In genomic region chr9:132651259-132651658, GRCh38 we compare ENCODE assay signal across 9 cellular contexts. TPM values are rescaled to one million over a fixed set of nuclear protein-coding genes. Genes with fewer than 3 reads are reported as not detected.
DNase-seq lines count a peak whose midpoint lies in the region; ATAC-seq and TF ChIP-seq lines count a peak whose summit lies in the region.
"Had no signal": no experiment of that assay in that cellular context is flagged by ENCODE, and none has a peak within 500 bp of the region (broad histone marks: within the 10 kb centered on the region; RNA-seq: fewer than 3 reads in every experiment).

No MANE protein-coding gene starts in this region.

- no peak overlapping the region for H3K9ac ChIP-seq in SK-N-SH

- H4K20me1 ChIP-seq in GM23338 (replicated peaks; ENCODE audit: insufficient read depth): peaks cover 8% of the 10 kb centered on the region
- no peaks in the 10 kb centered on the region for H4K20me1 ChIP-seq in SK-N-SH (ENCODE audit: insufficient read depth)
- no peaks in the 10 kb centered on the region for H4K20me1 ChIP-seq in hepatocyte (ENCODE audit: insufficient read depth, poor library complexity, severe bottlenecking)

- H3K4me1 ChIP-seq in GM23338 (ENCODE audit: insufficient read depth) (no peaks in the 10 kb centered on the region), SK-N-SH (ENCODE audit: control insufficient read depth in 1 of 2, insufficient read depth in 2 of 2, low read depth in 1 of 2, low read length in 1 of 2) (peaks cover 0 to 7% of the 10 kb centered on the region in 2 experiments; a peak in 3 of 4 replicates), hepatocyte (ENCODE audit: insufficient read depth) (no peaks in the 10 kb centered on the region)

- H3K9me3 ChIP-seq in SK-N-SH: no peaks in the 10 kb centered on the region
- no peaks in the 10 kb centered on the region for H3K9me3 ChIP-seq in hepatocyte (ENCODE audit: low read depth)

- H3K9me2 ChIP-seq in GM23338 (ENCODE audit: insufficient read depth): no peaks in the 10 kb centered on the region
- no peaks in the 10 kb centered on the region for H3K9me2 ChIP-seq in SK-N-SH
- no peaks in the 10 kb centered on the region for H3K9me2 ChIP-seq in hepatocyte (replicated peaks; ENCODE audit: insufficient read depth)

- no peaks in the 10 kb centered on the region for H3K27me3 Mint-ChIP-seq in GM23338 (ENCODE audit: insufficient read depth, low read depth, poor library complexity)
- no peaks in the 10 kb centered on the region for H3K27me3 Mint-ChIP-seq in naive thymus-derived CD8-positive, alpha-beta T cell

- TF ChIP-seq EP300 in SK-N-SH (IDR thresholded peaks at IDR 0.05; ENCODE audit: borderline replicate concordance in 1 of 2, low read depth in 1 of 2, low read length in 1 of 2): no peak

- TF ChIP-seq CTCF in GM23338 (conservative IDR thresholded peaks at IDR 0.05; ENCODE audit: low read depth in 2 of 2) (peak; percentile 45 to 47; a peak in 3 of 4 replicates), SK-N-SH (IDR thresholded peaks at IDR 0.05) (peak; percentile 68), hepatocyte (IDR thresholded peaks at IDR 0.05; ENCODE audit: poor library complexity) (peak; percentile 54)

- CTCF ChIA-PET in SK-N-SH (lab: Yijun Ruan, JAX): interaction anchor here (0.7 to 1.9 kb wide), 9 partner anchors 10 to 283 kb away, joined by 3 to 8 read pairs (median 5); partner anchors contain the start of gene DDX31

- H3K36me3 ChIP-seq in GM23338 (ENCODE audit: insufficient read depth) (peaks cover 32% of the 10 kb centered on the region), SK-N-SH (replicated peaks in 1 of 2; ENCODE audit: control insufficient read depth in 1 of 2, insufficient read depth in 2 of 2, low read length in 1 of 2) (peaks cover 47 to 78% of the 10 kb centered on the region in 2 experiments), hepatocyte (replicated peaks; ENCODE audit: insufficient read depth, low read depth) (no peaks in the 10 kb centered on the region)

- H3F3A ChIP-seq in GM23338 (replicated peaks; ENCODE audit: low read depth) (no peaks in the 10 kb centered on the region), SK-N-SH (replicated peaks; ENCODE audit: insufficient read depth) (peaks cover 10% of the 10 kb centered on the region)

- no peaks in the 10 kb centered on the region for H3K27me3 ChIP-seq in GM23338 (ENCODE audit: insufficient read depth)
- H3K27me3 ChIP-seq in SK-N-SH (ENCODE audit: insufficient read depth): no peaks in the 10 kb centered on the region
- H3K27me3 ChIP-seq in hepatocyte: no peaks in the 10 kb centered on the region

- no peaks in the 10 kb centered on the region for H3K9me3 Mint-ChIP-seq in GM23338
- H3K9me3 Mint-ChIP-seq in naive thymus-derived CD8-positive, alpha-beta T cell: no peaks in the 10 kb centered on the region

- WGBS in SK-N-SH (ENCODE audit: low lambda C conversion rate): 61% methylated on average over 6 of the region's 6 CpGs
- WGBS in hepatocyte (ENCODE audit: low lambda C conversion rate, missing lambda C conversion rate): 75% methylated on average over 6 of the region's 6 CpGs

- peak; percentile 45 for DNase-seq in AG08395 (ENCODE audit: low spot score)
- DNase-seq in GM23338 (ENCODE audit: low spot score): no peak
- DNase-seq in SK-N-SH: peak; percentile 19
- peak; percentile 44 for DNase-seq in hepatocyte (ENCODE audit: low spot score)
- DNase-seq in posterior vena cava (ENCODE audit: low spot score): no peak
- DNase-seq in naive thymus-derived CD8-positive, alpha-beta T cell: no peak
- DNase-seq in GM19240 (ENCODE audit: insufficient read length, low spot score): no peak

- TF ChIP-seq RAD21 in SK-N-SH (IDR thresholded peaks at IDR 0.05; ENCODE audit: low read length): peak; percentile 40; the same call in 1 of the 2 replicates

- no peak overlapping the region for H2AFZ ChIP-seq in GM23338
- H2AFZ ChIP-seq in SK-N-SH (ENCODE audit: low read depth): no peak overlapping the region
- no peak overlapping the region for H2AFZ ChIP-seq in hepatocyte

- H3K4me1 Mint-ChIP-seq in GM23338: no peaks in the 10 kb centered on the region
- H3K4me1 Mint-ChIP-seq in naive thymus-derived CD8-positive, alpha-beta T cell: peaks cover 3 to 7% (median 4%) of the 10 kb centered on the region in 4 donors

- no peak overlapping the region for H3K27ac Mint-ChIP-seq in GM23338
- H3K27ac Mint-ChIP-seq in naive thymus-derived CD8-positive, alpha-beta T cell: no peak overlapping the region

- H3K36me3 Mint-ChIP-seq in GM23338 (ENCODE audit: low read depth): peaks cover 61% of the 10 kb centered on the region
- peaks cover 0 to 91% (median 47%) of the 10 kb centered on the region in 3 donors for H3K36me3 Mint-ChIP-seq in naive thymus-derived CD8-positive, alpha-beta T cell

- H3K4me2 ChIP-seq in GM23338 (no peak overlapping the region), SK-N-SH (no peak overlapping the region), hepatocyte (no peak overlapping the region)

- H3K4me3 ChIP-seq in GM23338: no peak overlapping the region
- no peak overlapping the region; a peak in 1 of 4 replicates for H3K4me3 ChIP-seq in SK-N-SH (ENCODE audit: low read depth in 2 of 2, low read length in 1 of 2)
- no peak overlapping the region for H3K4me3 ChIP-seq in hepatocyte
- H3K4me3 ChIP-seq: skin epidermis had no signal

- no peak overlapping the region for H3K4me3 Mint-ChIP-seq in GM23338
- H3K4me3 Mint-ChIP-seq in naive thymus-derived CD8-positive, alpha-beta T cell: no peak overlapping the region

- no peak for ATAC-seq in GM23338
- no peak for ATAC-seq in naive thymus-derived CD8-positive, alpha-beta T cell
- ATAC-seq in HG02870 (IDR thresholded peaks at IDR 0.05; ENCODE audit: unreplicated experiment): no peak

- intact Hi-C loops in posterior vena cava (cut with DNase I): no loop called here

- POLR2A ChIA-PET in SK-N-SH (lab: Yijun Ruan, JAX): no interaction called here
- POLR2A ChIA-PET in naive thymus-derived CD8-positive, alpha-beta T cell (lab: Charles Lee): no interaction called here

- H3K79me2 ChIP-seq in GM23338 (replicated peaks; ENCODE audit: insufficient read depth) (peaks cover 13% of the 10 kb centered on the region), SK-N-SH (ENCODE audit: insufficient read depth) (0 out of 2 replicates have a peak, but pooled peaks cover 6% of the 10 kb centered on the region), hepatocyte (no peaks in the 10 kb centered on the region)

- H3K27ac ChIP-seq in GM23338 (ENCODE audit: low read depth) (no peak overlapping the region), SK-N-SH (ENCODE audit: low read depth in 2 of 2, low read length in 1 of 2) (peak overlapping the region in 1 of 2 experiments; percentile 16; a peak in 1 of 4 replicates), hepatocyte (no peak overlapping the region)
- H3K27ac ChIP-seq: skin epidermis had no signal

TF ChIP-seq in SK-N-SH, 30 proteins besides CTCF, POLR2A, EP300 and RAD21:
- TF ChIP-seq FOXM1 (IDR thresholded peaks at IDR 0.05; ENCODE audit: low read depth) (no peak), SMC3 (IDR thresholded peaks at IDR 0.05; ENCODE audit: low read depth, low read length) (0 out of 2 replicates have a peak, but pooled peaks have one; percentile 16)
TF ChIP-seq in SK-N-SH: peak in this region for 1.

RNA-seq across cellular contexts. Expression of gene DDX31, which starts 18.5 kb away (rescaled TPM):
- total RNA-seq in GM23338 (2014; rRNA removed; shearing (Covaris generic)): 21.6 and 23.5 TPM in 2 replicates
- polyA plus RNA-seq in GM23338 (2016; fragmentation: Nextera tagmentation; extraction: Ambion mirVana) (11.6 and 14.8 TPM in 2 replicates), SK-N-SH (2012; rRNA removed) (13.9 and 17.3 TPM in 2 replicates), hepatocyte (7.3 and 10.5 TPM in 2 replicates)
- polyA plus RNA-seq in SK-N-SH (2012; cell fraction: cytosol; rRNA removed): 11.1 and 13.2 TPM in 2 replicates
- 31.7 and 35.8 TPM in 2 replicates for polyA plus RNA-seq in SK-N-SH (2012; cell fraction: nucleus; rRNA removed)
- total RNA-seq in hepatocyte (10.5 and 13.1 TPM in 2 replicates), posterior vena cava (1 to 10 TPM; 6.8 to 6.9 TPM)
- 10 to 100 TPM; 25.1 to 25.2 TPM for total RNA-seq in naive thymus-derived CD8-positive, alpha-beta T cell
- 1 to 10 TPM; 6.2 to 9.7 (median 7.6) TPM for polyA plus RNA-seq in naive thymus-derived CD8-positive, alpha-beta T cell

RNA-seq across cellular contexts. Expression of gene GTF3C4, which starts 19.0 kb away (rescaled TPM):
- 39.6 and 41.6 TPM in 2 replicates for total RNA-seq in GM23338 (2014; rRNA removed; shearing (Covaris generic))
- 9.5 and 9.8 TPM in 2 replicates for polyA plus RNA-seq in GM23338 (2016; fragmentation: Nextera tagmentation; extraction: Ambion mirVana)
- polyA plus RNA-seq in SK-N-SH (2012; rRNA removed): 2.8 and 3.6 TPM in 2 replicates
- polyA plus RNA-seq in SK-N-SH (2012; cell fraction: cytosol; rRNA removed): 4.3 and 4.7 TPM in 2 replicates
- polyA plus RNA-seq in SK-N-SH (2012; cell fraction: nucleus; rRNA removed): 2.3 and 3.6 TPM in 2 replicates
- total RNA-seq in hepatocyte: 16.6 and 19.2 TPM in 2 replicates
- polyA plus RNA-seq in hepatocyte: 5.7 and 6.1 TPM in 2 replicates
- total RNA-seq in posterior vena cava: 1 to 10 TPM; 9.1 to 9.5 TPM
- 10 to 100 TPM; 12.8 TPM for total RNA-seq in naive thymus-derived CD8-positive, alpha-beta T cell
- 1 to 10 TPM; 3.1 to 3.5 (median 3.5) TPM for polyA plus RNA-seq in naive thymus-derived CD8-positive, alpha-beta T cell

Comparison
In these comparisons a context has a peak if more than half of its experiments do, and no peak if none do; other contexts are left out.
1. DNase-seq: peak in AG08395 (single experiment), SK-N-SH (single experiment) and hepatocyte (single experiment); none in GM23338 (single experiment), posterior vena cava (single experiment), naive thymus-derived CD8-positive, alpha-beta T cell (0 of 10) and GM19240 (single experiment).
2. Peak in every context shown above with its lines, with median percentiles within 50 percentile points of each other: CTCF ChIP-seq.